8 cellular contexts compared by ENCODE assay signal in the genomic region with DNA sequence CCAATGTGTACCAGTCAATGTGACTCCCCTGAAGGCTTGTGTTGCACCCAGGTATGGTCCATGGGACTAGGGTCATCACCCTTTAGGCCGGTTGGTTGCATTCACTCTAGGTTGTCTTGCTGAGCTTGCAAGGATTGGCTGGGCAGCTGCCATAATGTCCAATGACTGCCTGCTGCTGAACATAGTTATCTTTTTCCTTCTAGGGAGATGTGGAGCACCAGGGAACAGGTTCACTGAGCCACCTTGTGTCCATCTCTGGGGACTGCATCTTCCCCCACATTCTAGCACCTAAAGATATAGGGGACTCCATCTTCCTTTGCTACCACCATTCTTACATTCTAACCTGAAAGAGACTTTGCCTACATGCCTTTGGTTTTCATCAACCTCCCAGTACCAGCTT.
DNase-seq lines count a peak whose midpoint lies in the region; ATAC-seq, FAIRE-seq and TF ChIP-seq lines count a peak whose summit lies in the region.

No MANE protein-coding gene starts in this region.

- intact Hi-C loops in sciatic nerve (cut with DNase I) = no loop called here

- peak; percentile 9 for FAIRE-seq in HTR-8/SVneo (lab: Jason Lieb, UNC)

- H3K9me3 ChIP-seq in right atrium auricular region = no peaks in the 10 kb centered on the region

- H3K4me3 ChIP-seq in right atrium auricular region = no peak overlapping the region

- ATAC-seq in GM21717 (IDR thresholded peaks at IDR 0.05; ENCODE audit: unreplicated experiment) (peak; percentile 73), sciatic nerve (no peak)

- DNase-seq in GM10266 (ENCODE audit: extremely low spot score) (peak; percentile 66), HTR-8/SVneo (ENCODE audit: insufficient read length, low spot score) (peak; percentile 36), OCI-M2 (lab: John Stamatoyannopoulos, UW; ENCODE audit: unreplicated experiment) (peak; percentile 6), right atrium auricular region (ENCODE audit: low spot score) (no peak), sciatic nerve (ENCODE audit: low spot score) (peak; percentile 63), middle frontal gyrus (ENCODE audit: extremely low spot score, low spot score) (no peak)
- peak; percentile 4 for DNase-seq in activated gamma-delta T cell treated with anti-CD3 and anti-CD28 coated beads, Interleukin-2, amount 50 U/mL, for 16 hours (ENCODE audit: low read depth)

- no peaks in the 10 kb centered on the region for H3K27me3 ChIP-seq in right atrium auricular region

- no peak overlapping the region for H3K27ac ChIP-seq in right atrium auricular region

- H3K36me3 ChIP-seq in right atrium auricular region = no peaks in the 10 kb centered on the region

- H3K4me1 ChIP-seq in right atrium auricular region = peaks cover 0 to 41% of the 10 kb centered on the region in 2 donors

- TF ChIP-seq CTCF in GM10266 (IDR thresholded peaks at IDR 0.05; ENCODE audit: control insufficient read depth, insufficient read depth, low read depth, missing control alignments) (peak; percentile 66), right atrium auricular region (IDR thresholded peaks at IDR 0.05) (peak; percentile 28 to 64)

Comparison
In these comparisons a context has a peak if more than half of its experiments do, and no peak if none do; other contexts are left out.
1. DNase-seq: peak in GM10266 (single experiment), HTR-8/SVneo (single experiment), OCI-M2 (single experiment), activated gamma-delta T cell treated with anti-CD3 and anti-CD28 coated beads, Interleukin-2, amount 50 U/mL, for 16 hours (single experiment) and sciatic nerve (single experiment); none in right atrium auricular region (single experiment) and middle frontal gyrus (single experiment).